20 cellular contexts compared by ENCODE assay signal in genomic region chr6:77133031-77133430, GRCh38.
"Had no signal": no experiment of that assay in that cellular context is flagged by ENCODE, and none has a peak within 500 bp of the region (broad histone marks: within the 10 kb centered on the region; RNA-seq: fewer than 3 reads in every experiment).

No MANE protein-coding gene starts in this region.

- H3K27me3 Mint-ChIP-seq: effector memory CD8-positive, alpha-beta T cell; stimulated activated naive B cell treated with anti-CD40 and anti-IgM and Interleukin-4, amounts not matched to agents 10 μg/mL and 1 μg/mL and 100 μg/mL, for 72 hours; stimulated activated naive CD8-positive, alpha-beta T cell treated with anti-CD3 and anti-CD28 coated beads, Interleukin-15, amount 100 ng/mL, for 72 hours had no signal

- H3K36me3 Mint-ChIP-seq: mesothelial cell of epicardium; stimulated activated naive B cell treated with anti-CD40 and anti-IgM and Interleukin-4, amounts not matched to agents 10 μg/mL and 1 μg/mL and 100 μg/mL, for 72 hours had no signal

- H3K27me3 ChIP-seq: foreskin keratinocyte, heart left ventricle, neutrophil, right atrium auricular region, sigmoid colon, testis, tibial nerve, upper lobe of right lung, vagina had no signal

- H3K9me3 ChIP-seq: neutrophil, testis, upper lobe of right lung, vagina had no signal

- H3K36me3 ChIP-seq: neutrophil, right atrium auricular region, sigmoid colon, tibial nerve, upper lobe of right lung, vagina had no signal

- H3K4me3 Mint-ChIP-seq: effector memory CD8-positive, alpha-beta T cell; mesothelial cell of epicardium; natural killer cell; stimulated activated naive B cell treated with anti-CD40 and anti-IgM and Interleukin-4, amounts not matched to agents 10 μg/mL and 1 μg/mL and 100 μg/mL, for 72 hours; stimulated activated naive CD8-positive, alpha-beta T cell treated with anti-CD3 and anti-CD28 coated beads, Interleukin-15, amount 100 ng/mL, for 72 hours had no signal

- H3K27ac ChIP-seq: foreskin keratinocyte, heart left ventricle, neutrophil, right atrium auricular region, sigmoid colon, skin epidermis, testis, tibial nerve, upper lobe of right lung, vagina had no signal

- H3K4me3 ChIP-seq: heart left ventricle, right atrium auricular region, sigmoid colon, skin epidermis, testis, tibial nerve, upper lobe of right lung, vagina had no signal

- H3K27ac Mint-ChIP-seq: effector memory CD8-positive, alpha-beta T cell; mesothelial cell of epicardium; natural killer cell; stimulated activated naive B cell treated with anti-CD40 and anti-IgM and Interleukin-4, amounts not matched to agents 10 μg/mL and 1 μg/mL and 100 μg/mL, for 72 hours; stimulated activated naive CD8-positive, alpha-beta T cell treated with anti-CD3 and anti-CD28 coated beads, Interleukin-15, amount 100 ng/mL, for 72 hours had no signal

- H3K4me1 ChIP-seq: heart left ventricle, right atrium auricular region, sigmoid colon, testis, tibial nerve, upper lobe of right lung, vagina had no signal

- ATAC-seq: effector memory CD8-positive, alpha-beta T cell; foreskin keratinocyte; heart left ventricle; left lobe of liver; natural killer cell; stimulated activated naive B cell treated with anti-CD40 and anti-IgM and Interleukin-4, amounts not matched to agents 10 μg/mL and 1 μg/mL and 100 μg/mL, for 72 hours; stimulated activated naive CD8-positive, alpha-beta T cell treated with anti-CD3 and anti-CD28 coated beads, Interleukin-15, amount 100 ng/mL, for 72 hours; upper lobe of right lung had no signal

- DNase-seq: effector memory CD8-positive, alpha-beta T cell; erythroblast; foreskin keratinocyte; heart left ventricle; hippocampal formation; natural killer cell; sigmoid colon; stimulated activated CD4-positive, alpha-beta T cell treated with anti-CD3 and anti-CD28 coated beads, Interleukin-2, amount 100 ng/mL, for 24 hours; stimulated activated CD4-positive, alpha-beta T cell treated with anti-CD3 and anti-CD28 coated beads, Interleukin-4, amount 100 ng/mL, for 4 hours; stimulated activated naive B cell treated with anti-CD40 and anti-IgM and Interleukin-4, amounts not matched to agents 10 μg/mL and 1 μg/mL and 100 μg/mL, for 72 hours; stimulated activated naive CD8-positive, alpha-beta T cell treated with anti-CD3 and anti-CD28 coated beads, Interleukin-15, amount 100 ng/mL, for 72 hours; testis; upper lobe of right lung had no signal

- H3K4me1 Mint-ChIP-seq: mesothelial cell of epicardium; natural killer cell; stimulated activated naive B cell treated with anti-CD40 and anti-IgM and Interleukin-4, amounts not matched to agents 10 μg/mL and 1 μg/mL and 100 μg/mL, for 72 hours; stimulated activated naive CD8-positive, alpha-beta T cell treated with anti-CD3 and anti-CD28 coated beads, Interleukin-15, amount 100 ng/mL, for 72 hours had no signal
